8 cellular contexts compared by ENCODE assay signal in the genomic region with DNA sequence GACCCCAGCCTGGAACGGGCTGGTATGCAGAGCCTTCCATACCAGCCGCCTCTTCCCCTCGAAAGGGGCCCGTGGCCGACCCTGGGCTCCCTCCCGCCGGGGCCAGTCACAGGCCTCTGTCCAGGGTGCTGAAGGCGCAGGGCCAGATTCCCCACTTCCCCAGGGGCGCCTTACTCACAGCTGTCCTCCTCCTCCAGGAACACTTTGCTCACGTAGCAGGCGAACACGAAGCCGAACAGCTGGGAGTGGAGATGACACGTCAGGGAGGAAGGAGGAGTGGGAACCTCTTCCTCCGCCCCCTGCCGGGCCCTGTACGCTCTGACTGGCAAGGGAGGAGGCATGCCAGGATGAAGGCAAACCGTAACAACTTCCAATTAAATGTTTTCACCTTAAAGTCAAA. TPM values are rescaled to one million over a fixed set of nuclear protein-coding genes. Genes with fewer than 3 reads are reported as not detected.
DNase-seq lines count a peak whose midpoint lies in the region; TF ChIP-seq lines count a peak whose summit lies in the region.

No MANE protein-coding gene starts in this region.

- in situ Hi-C loops in transverse colon (cut with MboI; ENCODE audit: low pct_ligation_motif_present in 1 of 4, low pct_unique_long_range_greater_than_20kb in 1 of 4, low sequenced_read_pairs in 3 of 4), result loop anchor here in 3 of 4 donors (10.0 to 25.0 kb wide), 4 partner anchors 152 to 380 kb away; no protein-coding TSS in a partner anchor

- H3K4me3 Mint-ChIP-seq in H9, result no peak overlapping the region

- H3K27ac ChIP-seq in H9 (ENCODE audit: insufficient read length, low read depth, low read length), result no peak overlapping the region
- H3K27ac ChIP-seq in transverse colon, result no peak overlapping the region

- H3K27ac Mint-ChIP-seq in H9, result no peak overlapping the region; a peak in 1 of 7 replicates

- H3K4ac ChIP-seq in H9 (ENCODE audit: low read depth, low read length), result no peak overlapping the region

- CTCF ChIA-PET in AG04449 (lab: Yijun Ruan, JAX), result interaction anchor here (1.2 to 8.5 kb wide), 17 partner anchors 11 to 436 kb away, joined by 3 to 122 read pairs (median 9); partner anchors contain the start of gene FABP3

- H3K79me2 ChIP-seq in H9 (ENCODE audit: insufficient read depth, low read length), result no peaks in the 10 kb centered on the region

- H4K8ac ChIP-seq in H9 (replicated peaks; ENCODE audit: insufficient read length, low read depth, low read length), result no peak overlapping the region

- no peak overlapping the region for H2BK120ac ChIP-seq in H9 (ENCODE audit: low read depth, low read length, poor library complexity, severe bottlenecking)

- no peak overlapping the region for H2BK15ac ChIP-seq in H9 (ENCODE audit: low read depth, low read length)

- H3K23ac ChIP-seq in H9 (ENCODE audit: insufficient read length, low read depth, low read length), result no peak overlapping the region

- H3K36me3 ChIP-seq in transverse colon, result no peaks in the 10 kb centered on the region

- H3T11ph ChIP-seq in H9 (ENCODE audit: low read length), result no peak overlapping the region

- peak overlapping the region; percentile 2 for H3K4me2 ChIP-seq in H9 (ENCODE audit: insufficient read depth, insufficient read length, low read length)

- peaks cover 3% of the 10 kb centered on the region for H3K23me2 ChIP-seq in H9 (ENCODE audit: insufficient read length, low read depth, low read length, poor library complexity, severe bottlenecking)

- peaks cover 2 to 6% of the 10 kb centered on the region in 2 experiments; a peak in 1 of 4 replicates for H3K4me1 Mint-ChIP-seq in H9

- H3K18ac ChIP-seq in H9 (ENCODE audit: insufficient read length, low read depth, low read length), result no peak overlapping the region

- H2AK5ac ChIP-seq in H9 (ENCODE audit: insufficient read length, low read length), result no peak overlapping the region

- peaks cover 3% of the 10 kb centered on the region; the same call in 1 of the 2 replicates for H3K27me3 Mint-ChIP-seq in H9 (ENCODE audit: low read depth)

- H3K9me3 ChIP-seq in H9 (ENCODE audit: control insufficient read depth, low read depth, low read length), result no peaks in the 10 kb centered on the region
- no peaks in the 10 kb centered on the region for H3K9me3 ChIP-seq in transverse colon

- TF ChIP-seq EP300 in transverse colon (IDR thresholded peaks at IDR 0.05; ENCODE audit: low read depth), result no peak

- peaks cover 3 to 4% of the 10 kb centered on the region in 2 experiments; a peak in 2 of 5 replicates for H3K9me3 Mint-ChIP-seq in H9

- no peak for TF ChIP-seq POLR2A in transverse colon (IDR thresholded peaks at IDR 0.05)

- H2BK5ac ChIP-seq in H9 (ENCODE audit: insufficient read length, low read length), result no peak overlapping the region

- peaks cover 2% of the 10 kb centered on the region for H4K20me1 ChIP-seq in H9 (ENCODE audit: control insufficient read depth, insufficient read depth, insufficient read length)

- H3K14ac ChIP-seq in H9 (ENCODE audit: insufficient read depth, low read length), result no peak overlapping the region

- H3K56ac ChIP-seq in H9 (ENCODE audit: insufficient read length, low read depth, low read length), result no peak overlapping the region

- H3K36me3 Mint-ChIP-seq in H9 (ENCODE audit: insufficient read depth in 1 of 3, low read depth in 3 of 3), result peaks cover 5 to 26% (median 18%) of the 10 kb centered on the region in 3 experiments

- H2AFZ ChIP-seq in H9 (ENCODE audit: low read length), result no peak overlapping the region

- H3K4me1 ChIP-seq in H9 (ENCODE audit: insufficient read depth, low read length), result no peaks in the 10 kb centered on the region
- peaks cover 5 to 14% (median 12%) of the 10 kb centered on the region in 4 donors for H3K4me1 ChIP-seq in transverse colon

- no peaks in the 10 kb centered on the region for H3K79me1 ChIP-seq in H9 (ENCODE audit: insufficient read depth, low read depth, low read length, poor library complexity, severe bottlenecking)

- no peaks in the 10 kb centered on the region for H3K27me3 ChIP-seq in H9 (ENCODE audit: insufficient read depth, low read length)
- peaks cover 47% of the 10 kb centered on the region for H3K27me3 ChIP-seq in transverse colon

- H2BK12ac ChIP-seq in H9 (ENCODE audit: insufficient read length, low read depth, low read length), result no peak overlapping the region

- H4K5ac ChIP-seq in H9 (ENCODE audit: insufficient read length, low read depth, low read length), result no peak overlapping the region

- TF ChIP-seq CTCF in AG04449 (IDR thresholded peaks at IDR 0.05; ENCODE audit: insufficient read depth, low read length, missing control alignments) (peak; percentile 24), H9 (conservative IDR thresholded peaks at IDR 0.05) (no peak), fibroblast of the aortic adventitia (IDR thresholded peaks at IDR 0.05; ENCODE audit: insufficient read depth, low read length) (peak; percentile 57), transverse colon (IDR thresholded peaks at IDR 0.05) (no peak)

- WGBS in H9 (ENCODE audit: extremely low coverage, insufficient read length, low lambda C conversion rate), result no CpG with 5 or more reads among the region's 18 CpGs
- 0 to 2% methylated on average over 3 to 18 of the region's 18 CpGs for WGBS in transverse colon (ENCODE audit: low coverage in 1 of 2), 2 donors

- no peak overlapping the region for H3K9ac ChIP-seq in H9 (ENCODE audit: extremely low read depth, insufficient read length, low read length)

- H2BK20ac ChIP-seq in H9 (ENCODE audit: low read depth, low read length, poor library complexity, severe bottlenecking), result no peak overlapping the region

- intact Hi-C loops in transverse colon (cut with DNase I; ENCODE audit: low total_unique reads), result loop anchor here (10.0 kb wide), 1 partner anchor 242 kb away; no protein-coding TSS in a partner anchor

- DNase-seq in AG04449 (ENCODE audit: low read depth, low spot score) (peak; percentile 63), H9 (peak; percentile 87), OCI-M2 (lab: John Stamatoyannopoulos, UW; ENCODE audit: unreplicated experiment) (peak; percentile 28), activated T-helper 1 cell treated with Interleukin-2 at 50 U/mL for 16 hours (ENCODE audit: low read depth) (peak; percentile 13), fibroblast of the aortic adventitia (ENCODE audit: low read depth) (peak; percentile 87), non-pigmented ciliary epithelial cell (ENCODE audit: low read depth) (peak; percentile 80), transverse colon (peak; percentile 64), NCI-H2081 treated with DMSO at 0.1 percent for 48 hours (lab: John Stamatoyannopoulos, UW) (no peak)

- H4K91ac ChIP-seq in H9 (ENCODE audit: insufficient read length, low read depth, low read length), result no peak overlapping the region

- POLR2A ChIA-PET in AG04449 (lab: Yijun Ruan, JAX), result interaction anchor here (0.9 kb wide), 1 partner anchor 12 kb away, joined by 3 read pairs; no protein-coding TSS in a partner anchor

- 0 out of 2 replicates have a peak overlapping the region, but pooled peaks have one; percentile 6 for H3K4me3 ChIP-seq in AG04449 (ENCODE audit: low read depth, low read length)
- peak overlapping the region; percentile 22 for H3K4me3 ChIP-seq in fibroblast of the aortic adventitia (ENCODE audit: low read depth, low read length)
- H3K4me3 ChIP-seq in transverse colon, result peak overlapping the region in 2 of 4 donors; percentile 11 to 20

RNA-seq across cellular contexts. Expression of gene NKAIN1, which starts 57.3 kb away (rescaled TPM):
- 24.0 and 25.6 TPM in 2 replicates for total RNA-seq in H9 (2021)
- total RNA-seq in fibroblast of the aortic adventitia (ENCODE audit: low replicate concordance), result 0.36 TPM in 1 of 2 replicates, not detected in the other
- not detected for total RNA-seq in transverse colon

Comparison
In these comparisons a context has a peak if more than half of its experiments do, and no peak if none do; other contexts are left out.
1. CTCF ChIP-seq: peak in AG04449 (single experiment) and fibroblast of the aortic adventitia (single experiment); none in H9 (single experiment) and transverse colon (0 of 5).
2. RNA of gene NKAIN1, which starts 57.3 kb away (total RNA-seq): 24.0 to 25.6 TPM in H9; 0.36 TPM in fibroblast of the aortic adventitia and not detected in transverse colon; every median in the first group is over 10 times any median in the second.